21 cellular contexts compared by ENCODE assay signal in the genomic region with DNA sequence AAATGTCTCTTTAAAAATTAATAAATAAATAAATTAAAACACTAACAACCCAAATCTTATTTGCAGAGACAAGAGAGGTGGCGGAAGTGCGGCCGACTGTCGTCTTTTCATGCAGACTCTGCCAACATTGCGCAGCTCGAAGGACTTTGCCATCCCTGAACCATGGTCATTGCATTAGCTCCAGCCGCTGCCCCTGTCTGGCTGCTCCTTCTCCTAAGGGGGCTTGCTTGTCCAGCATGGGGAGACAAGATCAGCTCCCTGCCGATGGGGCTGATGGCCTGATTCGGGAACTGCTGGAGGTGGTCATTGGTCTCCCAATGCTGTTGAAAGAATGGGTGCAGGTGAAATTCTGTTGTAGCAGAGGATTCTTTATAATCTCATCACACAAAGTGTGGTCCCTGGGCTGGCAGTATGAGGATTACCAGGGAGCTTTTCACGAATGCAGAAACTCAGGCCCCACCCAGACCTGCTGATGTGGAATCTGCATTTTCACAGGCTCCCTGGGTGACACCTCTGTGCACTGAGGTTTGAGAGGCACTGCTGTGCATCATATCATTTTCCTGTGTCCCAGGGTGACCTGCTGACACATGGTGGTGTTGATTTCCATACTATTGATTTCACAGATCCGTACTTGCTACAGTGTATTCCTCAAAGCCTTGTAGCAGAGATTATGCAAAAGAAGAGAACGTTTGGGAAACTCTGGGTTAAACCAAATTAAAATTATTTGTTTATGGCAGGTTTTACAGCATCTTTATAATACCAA.
A peak's percentile ranks its signal among the peaks of the same experiment; 100 is the strongest.
DNase-seq lines count a peak whose midpoint lies in the region; ATAC-seq and TF ChIP-seq lines count a peak whose summit lies in the region.
"Had no signal": no experiment of that assay in that cellular context is flagged by ENCODE, and none has a peak within 500 bp of the region (broad histone marks: within the 10 kb centered on the region; RNA-seq: fewer than 3 reads in every experiment).

No MANE protein-coding gene starts in this region.

- no peaks in the 10 kb centered on the region for H3K27me3 Mint-ChIP-seq in glutamatergic neuron (ENCODE audit: unreplicated experiment)
- H3K27me3 Mint-ChIP-seq in progenitor cell of endocrine pancreas, result peaks cover 29% of the 10 kb centered on the region
- H3K27me3 Mint-ChIP-seq in nephron progenitor cell (ENCODE audit: low read depth, poor library complexity), result peaks cover 10% of the 10 kb centered on the region
- H3K27me3 Mint-ChIP-seq: CD4-positive, alpha-beta T cell had no signal

- H3K36me3 Mint-ChIP-seq in glutamatergic neuron (ENCODE audit: unreplicated experiment) (no peaks in the 10 kb centered on the region), progenitor cell of endocrine pancreas (ENCODE audit: insufficient read depth) (no peaks in the 10 kb centered on the region), nephron progenitor cell (ENCODE audit: low read depth) (no peaks in the 10 kb centered on the region)

- ATAC-seq in left colon (no peak), GM19395 (IDR thresholded peaks at IDR 0.05; ENCODE audit: unreplicated experiment) (no peak)
- ATAC-seq: HCT116, K562 had no signal

- H3K27ac Mint-ChIP-seq in glutamatergic neuron (ENCODE audit: unreplicated experiment) (peak overlapping the region; percentile 12), progenitor cell of endocrine pancreas (no peak overlapping the region), nephron progenitor cell (no peak overlapping the region)
- H3K27ac Mint-ChIP-seq: CD4-positive, alpha-beta T cell; GM23338 had no signal

- H3K9me3 Mint-ChIP-seq in glutamatergic neuron (ENCODE audit: unreplicated experiment), result no peaks in the 10 kb centered on the region
- H3K9me3 Mint-ChIP-seq in progenitor cell of endocrine pancreas (ENCODE audit: low read depth), result no peaks in the 10 kb centered on the region
- H3K9me3 Mint-ChIP-seq in nephron progenitor cell, result no peaks in the 10 kb centered on the region
- H3K9me3 Mint-ChIP-seq: CD4-positive, alpha-beta T cell; GM23338 had no signal

- H3K4me3 Mint-ChIP-seq in glutamatergic neuron (ENCODE audit: unreplicated experiment), result no peak overlapping the region
- H3K4me3 Mint-ChIP-seq in progenitor cell of endocrine pancreas (ENCODE audit: low read depth), result no peak overlapping the region
- H3K4me3 Mint-ChIP-seq in nephron progenitor cell, result no peak overlapping the region
- H3K4me3 Mint-ChIP-seq: CD4-positive, alpha-beta T cell; GM23338 had no signal

- TF ChIP-seq CTCF in glutamatergic neuron (IDR thresholded peaks at IDR 0.05; ENCODE audit: partially characterized antibody, unreplicated experiment) (no peak), progenitor cell of endocrine pancreas (IDR thresholded peaks at IDR 0.05; ENCODE audit: unreplicated experiment) (no peak), nephron progenitor cell (IDR thresholded peaks at IDR 0.05) (no peak)

- DNase-seq in NCI-H2171 treated with DMSO at 0.1 percent for 48 hours (lab: John Stamatoyannopoulos, UW), result peak; percentile 49
- no peak for DNase-seq in NCI-H2171 (lab: John Stamatoyannopoulos, UW)
- peak; percentile 16 for DNase-seq in NCI-H146 treated with DMSO at 0.1 percent for 48 hours (lab: John Stamatoyannopoulos, UW; ENCODE audit: unreplicated experiment)
- DNase-seq in glutamatergic neuron, result no peak
- peak; percentile 6 for DNase-seq in progenitor cell of endocrine pancreas (ENCODE audit: low spot score, unreplicated experiment)
- DNase-seq in left colon, result no peak
- no peak for DNase-seq in nephron progenitor cell
- DNase-seq: 8988T; BE2C; CD4-positive, alpha-beta T cell; DMS53; NCI-H1417; NCI-H2029; NCI-H2227 treated with DMSO at 0.1 percent for 48 hours; NCI-H69; RPMI8226; SJCRH30 had no signal

- peaks cover 26% of the 10 kb centered on the region for H3K4me1 Mint-ChIP-seq in glutamatergic neuron (ENCODE audit: low read depth, unreplicated experiment)
- H3K4me1 Mint-ChIP-seq in progenitor cell of endocrine pancreas (ENCODE audit: low read depth), result peaks cover 8% of the 10 kb centered on the region
- peaks cover 32% of the 10 kb centered on the region for H3K4me1 Mint-ChIP-seq in nephron progenitor cell

- intact Hi-C loops in left colon (cut with DNase I, micrococcal nuclease), result no loop called here

Comparison
In these comparisons a context has a peak if more than half of its experiments do, and no peak if none do; other contexts are left out.
1. DNase-seq: peak in NCI-H2171 treated with DMSO at 0.1 percent for 48 hours (single experiment), NCI-H146 treated with DMSO at 0.1 percent for 48 hours (single experiment) and progenitor cell of endocrine pancreas (single experiment); none in NCI-H2171 (single experiment), glutamatergic neuron (single experiment), left colon (0 of 2) and nephron progenitor cell (single experiment).